In the genomic region with DNA sequence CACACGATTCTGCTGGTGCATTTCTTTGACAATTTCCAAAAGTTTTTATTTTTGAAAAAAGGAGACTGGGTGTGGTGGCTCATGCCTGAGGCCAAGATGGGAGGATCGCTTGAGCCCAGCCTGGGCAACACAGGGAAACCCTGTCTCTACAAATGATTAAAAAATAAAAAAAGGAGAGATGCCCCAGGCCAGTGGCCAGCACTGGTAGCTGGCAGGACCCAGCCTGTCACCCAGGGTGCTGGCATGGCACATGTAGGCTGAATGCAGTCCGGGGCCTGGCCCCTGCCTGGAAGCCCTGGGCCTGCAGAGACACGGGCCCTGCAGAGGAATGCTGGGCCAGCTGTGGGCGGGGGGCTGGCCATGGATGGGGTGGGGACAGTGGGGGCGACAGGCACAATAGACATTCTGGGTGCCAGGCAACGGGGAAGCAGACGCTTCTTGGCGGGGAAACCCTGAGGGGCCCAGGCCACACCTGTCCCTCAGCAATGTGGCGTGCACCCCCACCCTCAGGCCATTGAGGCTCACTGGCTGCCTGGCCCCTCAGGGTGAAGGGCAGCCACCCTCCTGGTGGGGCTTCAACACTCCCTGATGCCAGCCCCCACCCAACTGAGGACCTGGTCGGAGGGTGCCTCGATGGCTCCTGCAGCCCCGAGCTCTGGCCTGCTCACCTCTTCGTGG, we compare ENCODE assay signal across 12 cellular contexts. TPM values are rescaled to one million over a fixed set of nuclear protein-coding genes. Genes with fewer than 3 reads are reported as not detected.
DNase-seq lines count a peak whose midpoint lies in the region; ATAC-seq and TF ChIP-seq lines count a peak whose summit lies in the region.
"Had no signal": no experiment of that assay in that cellular context is flagged by ENCODE, and none has a peak within 500 bp of the region (broad histone marks: within the 10 kb centered on the region; RNA-seq: fewer than 3 reads in every experiment).

No MANE protein-coding gene starts in this region.

- no peak for TF ChIP-seq CTCF in heart right ventricle (IDR thresholded peaks at IDR 0.05)

- peak overlapping the region; percentile 91 for H3K4me2 ChIP-seq in BLaER1

- H3K27ac ChIP-seq in BLaER1: peak overlapping the region; percentile 87
- peak overlapping the region in 8 of 10 donors; percentile 44 to 79 (median 65) for H3K27ac ChIP-seq in heart right ventricle
- peak overlapping the region; percentile 85 for H3K27ac ChIP-seq in rectal smooth muscle tissue (ENCODE audit: low read depth, low read length)

- H3K4me1 ChIP-seq in BLaER1 (peaks cover 81% of the 10 kb centered on the region), adipocyte (ENCODE audit: control insufficient read depth, insufficient read depth, low read length) (peaks cover 79% of the 10 kb centered on the region), heart right ventricle (peaks cover 50 to 77% (median 63%) of the 10 kb centered on the region in 9 donors), rectal smooth muscle tissue (ENCODE audit: control insufficient read depth, insufficient read depth, low read length) (peaks cover 68% of the 10 kb centered on the region)

- H3K9ac ChIP-seq in BLaER1 (peak overlapping the region; percentile 72; the same call in 1 of the 2 replicates), adipocyte (ENCODE audit: low read length) (peak overlapping the region; percentile 82), rectal smooth muscle tissue (ENCODE audit: low read length) (no peak overlapping the region)

- intact Hi-C loops in heart right ventricle (cut with DNase I): no loop called here

- WGBS in heart right ventricle, 2 donors: 51 to 66% methylated on average over 14 of the region's 14 CpGs

- DNase-seq in adipocyte (ENCODE audit: low read depth): no peak
- peak in 1 of 2 donors; percentile 19 for DNase-seq in heart right ventricle
- DNase-seq in NCI-H2227 treated with DMSO at 0.1 percent for 48 hours (lab: John Stamatoyannopoulos, UW): no peak
- no peak for DNase-seq in dermis blood vessel endothelial cell
- DNase-seq: AML-193; GDM1; stimulated activated CD4-positive, alpha-beta T cell treated with anti-CD3 and anti-CD28 coated beads, Interleukin-2, amount 100 ng/mL, for 48 hours had no signal

- H3K27me3 ChIP-seq in BLaER1 (no peaks in the 10 kb centered on the region), adipocyte (replicated peaks; ENCODE audit: control insufficient read depth, insufficient read depth, low read length) (no peaks in the 10 kb centered on the region), heart right ventricle (no peaks in the 10 kb centered on the region), rectal smooth muscle tissue (ENCODE audit: control insufficient read depth, insufficient read depth, low read length) (no peaks in the 10 kb centered on the region)

- H3K4me3 ChIP-seq in BLaER1: no peak overlapping the region
- no peak overlapping the region for H3K4me3 ChIP-seq in adipocyte (ENCODE audit: low read length)
- H3K4me3 ChIP-seq in heart right ventricle: no peak overlapping the region
- peak overlapping the region; percentile 17 for H3K4me3 ChIP-seq in rectal smooth muscle tissue (ENCODE audit: low read length)

- H3K9me3 ChIP-seq in BLaER1 (no peaks in the 10 kb centered on the region), adipocyte (ENCODE audit: control insufficient read depth, low read length) (no peaks in the 10 kb centered on the region), heart right ventricle (no peaks in the 10 kb centered on the region)

- H3K36me3 ChIP-seq in BLaER1 (peaks cover 12% of the 10 kb centered on the region), adipocyte (ENCODE audit: control insufficient read depth, insufficient read depth, low read length, severe bottlenecking) (no peaks in the 10 kb centered on the region), heart right ventricle (no peaks in the 10 kb centered on the region), rectal smooth muscle tissue (ENCODE audit: control insufficient read depth, insufficient read depth, low read length) (no peaks in the 10 kb centered on the region)

- peaks cover 20% of the 10 kb centered on the region for H4K20me1 ChIP-seq in BLaER1

- ATAC-seq in heart right ventricle (no peak), GM18873 (IDR thresholded peaks at IDR 0.05; ENCODE audit: low FRiP score, unreplicated experiment) (no peak), GM18517 (IDR thresholded peaks at IDR 0.05; ENCODE audit: unreplicated experiment) (no peak)
- ATAC-seq: naive thymus-derived CD8-positive, alpha-beta T cell had no signal

RNA-seq across cellular contexts. Expression of gene TRMT61A, which starts 12.0 kb away (rescaled TPM):
- total RNA-seq in heart right ventricle: 1 to 10 TPM; 2.9 to 7.5 (median 3.8) TPM
- 10 to 100 TPM in 1 of 2 donors, 1 to 10 TPM in 1; 8.6 to 14.7 TPM for polyA plus RNA-seq in heart right ventricle
- 5.6 and 7.5 TPM in 2 replicates for total RNA-seq in dermis blood vessel endothelial cell

RNA-seq across cellular contexts. Expression of gene CKB, which starts 18.3 kb away (rescaled TPM):
- total RNA-seq in heart right ventricle: 100 to 1,000 TPM; 273 to 896 (median 534) TPM
- polyA plus RNA-seq in heart right ventricle: 1,000 to 10,000 TPM in 1 of 2 donors, 100 to 1,000 TPM in 1; 717 to 1,062 TPM
- total RNA-seq in dermis blood vessel endothelial cell: 2.6 and 3.2 TPM in 2 replicates

RNA-seq across cellular contexts. Expression of gene BAG5, which starts 21.5 kb away (rescaled TPM):
- total RNA-seq in heart right ventricle: 10 to 100 TPM; 14.0 to 19.7 (median 16.8) TPM
- 1 to 10 TPM; 5.0 to 9.9 TPM for polyA plus RNA-seq in heart right ventricle
- 34.8 and 35.4 TPM in 2 replicates for total RNA-seq in dermis blood vessel endothelial cell

RNA-seq across cellular contexts. Expression of gene COA8, which starts 21.8 kb away (rescaled TPM):
- total RNA-seq in heart right ventricle: 10 to 100 TPM; 33.3 to 53.9 (median 40.3) TPM
- 100 to 1,000 TPM in 1 of 2 donors, 10 to 100 TPM in 1; 51.6 to 141 TPM for polyA plus RNA-seq in heart right ventricle
- total RNA-seq in dermis blood vessel endothelial cell: 24.7 and 26.5 TPM in 2 replicates

Comparison
In these comparisons a context has a peak if more than half of its experiments do, and no peak if none do; other contexts are left out.
1. RNA of gene CKB, which starts 18.3 kb away (total RNA-seq): 273 to 896 TPM in heart right ventricle; 2.6 to 3.2 TPM in dermis blood vessel endothelial cell; every median in the first group is over 10 times any median in the second.
2. Peak in every context shown above with its lines, with median percentiles within 50 percentile points of each other: H3K27ac ChIP-seq.